Comparison of ENCODE assay signal across 12 cellular contexts in the genomic region with DNA sequence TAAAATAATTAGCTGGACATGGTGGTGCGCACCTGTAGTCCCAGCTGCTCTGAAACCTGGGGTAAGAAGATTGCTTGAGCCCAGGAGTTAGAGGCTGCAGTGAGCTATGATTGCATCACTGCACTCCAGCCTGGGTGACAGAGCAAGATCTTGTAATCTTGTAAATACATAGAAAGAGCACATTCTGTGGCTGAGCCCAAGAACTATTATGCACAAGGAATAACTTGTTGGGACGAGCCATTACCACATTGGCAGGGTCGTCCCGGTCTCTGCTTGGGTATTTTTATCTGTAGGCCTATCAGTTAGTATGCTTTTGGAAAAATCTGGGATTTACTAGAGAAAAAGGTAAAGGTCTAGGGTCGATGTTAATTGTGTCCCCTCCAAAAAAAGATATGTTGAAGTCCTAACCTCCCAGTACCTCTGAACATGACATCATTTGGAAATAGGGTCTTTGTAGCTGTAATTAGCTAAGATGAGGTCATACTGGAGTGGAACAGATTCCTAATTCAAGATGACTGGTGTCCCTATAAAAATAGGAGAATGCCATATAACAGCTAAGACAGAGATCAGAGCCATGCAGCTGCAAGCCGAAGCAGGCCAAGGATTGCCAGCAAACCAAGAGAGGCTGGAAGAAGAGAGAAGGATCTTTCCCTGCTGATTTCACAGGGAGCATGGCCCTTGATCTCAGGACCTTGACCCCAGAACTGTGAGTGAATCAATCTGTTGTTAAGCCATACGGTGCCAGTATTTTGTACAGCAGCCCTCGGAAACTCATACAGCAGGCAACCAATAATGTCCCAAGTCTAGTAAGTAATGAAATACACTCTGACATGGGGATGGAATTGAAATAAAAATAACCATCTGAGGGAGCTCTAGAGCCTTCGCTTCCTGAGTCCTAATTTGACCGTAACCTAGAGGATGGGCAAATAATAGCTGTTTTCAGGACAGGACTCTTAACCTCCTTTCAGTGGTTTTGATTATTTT. TPM values are rescaled to one million over a fixed set of nuclear protein-coding genes. Genes with fewer than 3 reads are reported as not detected.
DNase-seq lines count a peak whose midpoint lies in the region; ATAC-seq, FAIRE-seq and TF ChIP-seq lines count a peak whose summit lies in the region.
"Had no signal": no experiment of that assay in that cellular context is flagged by ENCODE, and none has a peak within 500 bp of the region (broad histone marks: within the 10 kb centered on the region; RNA-seq: fewer than 3 reads in every experiment).

No MANE protein-coding gene starts in this region.

- H3K4me3 Mint-ChIP-seq in T-cell = no peak overlapping the region
- H3K4me3 Mint-ChIP-seq: nephron had no signal

- peak; percentile 73 for TF ChIP-seq CTCF in VCaP (conservative IDR thresholded peaks at IDR 0.05)

- peak; percentile 95 for FAIRE-seq in A204.1 (lab: Jason Lieb, UNC)
- FAIRE-seq in H54 (lab: Jason Lieb, UNC) = peak; percentile 88

- DNase-seq in H54 (ENCODE audit: insufficient read length, low spot score) (no peak), inferior parietal cortex (ENCODE audit: extremely low spot score) (peak; percentile 65), NK-92 (lab: John Stamatoyannopoulos, UW; ENCODE audit: unreplicated experiment) (no peak), NCI-H1417 treated with DMSO at 0.1 percent for 48 hours (lab: John Stamatoyannopoulos, UW) (no peak), T-cell (no peak)
- no peak for DNase-seq in activated T-cell treated with anti-CD3 and anti-CD28 coated beads, Interleukin-2, amount 50 U/mL, for 1 hour
- DNase-seq: activated CD4-positive, alpha-beta T cell treated with anti-CD3 and anti-CD28 coated beads for 1 hour; cortex of kidney; EL had no signal

- H3K36me3 Mint-ChIP-seq in T-cell = no peaks in the 10 kb centered on the region

- H3K9me3 Mint-ChIP-seq in T-cell = no peaks in the 10 kb centered on the region
- H3K9me3 Mint-ChIP-seq: nephron had no signal

- no peak overlapping the region for H3K27ac ChIP-seq in VCaP

- CTCF ChIA-PET in T-cell (lab: Charles Lee) = interaction anchor here (0.5 to 1.4 kb wide), 4 partner anchors 28 to 337 kb away, joined by 3 to 5 read pairs (median 3); a partner anchor contains a TSS

- H3K27ac Mint-ChIP-seq in T-cell = peak overlapping the region in 1 of 2 donors; percentile 22
- H3K27ac Mint-ChIP-seq: nephron had no signal

- no peak for ATAC-seq in T-cell (replicated peaks in 1 of 4)

- POLR2A ChIA-PET in T-cell (lab: Charles Lee) = no interaction called here

- TF ChIP-seq POLR2A in H54 (IDR thresholded peaks at IDR 0.05; ENCODE audit: low read depth, low read length) = no peak

- H3K4me1 Mint-ChIP-seq in T-cell = peaks cover 3 to 12% (median 6%) of the 10 kb centered on the region in 3 donors
- H3K4me1 Mint-ChIP-seq: nephron had no signal

- H3K27me3 Mint-ChIP-seq in T-cell = no peaks in the 10 kb centered on the region

RNA-seq across cellular contexts. Expression of a gene that starts 28.3 kb away (rescaled TPM):
- total RNA-seq in T-cell = 10 to 100 TPM; 11.7 to 19.9 (median 15.0) TPM
